ENCODE assay signal across 13 cellular contexts in genomic region chr5:97355775-97356174, GRCh38.
DNase-seq lines count a peak whose midpoint lies in the region; ATAC-seq and TF ChIP-seq lines count a peak whose summit lies in the region.
"Had no signal": no experiment of that assay in that cellular context is flagged by ENCODE, and none has a peak within 500 bp of the region (broad histone marks: within the 10 kb centered on the region; RNA-seq: fewer than 3 reads in every experiment).

No MANE protein-coding gene starts in this region.

- no peak overlapping the region for H2BK15ac ChIP-seq in mesendoderm (replicated peaks; ENCODE audit: low read depth)

- H3K9me3 Mint-ChIP-seq in naive thymus-derived CD4-positive, alpha-beta T cell = peaks cover 12 to 84% (median 35%) of the 10 kb centered on the region in 11 donors

- H3K4me1 ChIP-seq in BE2C (no peaks in the 10 kb centered on the region), mesendoderm (ENCODE audit: control insufficient read depth, low read depth, low read length) (no peaks in the 10 kb centered on the region)
- no peaks in the 10 kb centered on the region for H3K4me1 ChIP-seq in naive thymus-derived CD4-positive, alpha-beta T cell (ENCODE audit: control insufficient read depth in 2 of 2, insufficient read depth in 2 of 2, low read length in 2 of 2)
- H3K4me1 ChIP-seq: esophagus muscularis mucosa, spleen had no signal

- H2BK5ac ChIP-seq in mesendoderm (ENCODE audit: low read length) = no peak overlapping the region

- H3K4ac ChIP-seq in mesendoderm (ENCODE audit: low read depth, low read length) = no peak overlapping the region

- peak overlapping the region; percentile 50 for H3K4me3 ChIP-seq in GM12864 (ENCODE audit: low read depth, low read length)
- no peak overlapping the region for H3K4me3 ChIP-seq in BE2C (ENCODE audit: low read depth, low read length)
- no peak overlapping the region for H3K4me3 ChIP-seq in naive thymus-derived CD4-positive, alpha-beta T cell (ENCODE audit: low read length)
- H3K4me3 ChIP-seq in mesendoderm (ENCODE audit: low read length) = no peak overlapping the region
- H3K4me3 ChIP-seq: esophagus muscularis mucosa, spleen had no signal

- intact Hi-C loops in naive thymus-derived CD4-positive, alpha-beta T cell (cut with micrococcal nuclease) = no loop called here
- intact Hi-C loops in Right ventricle myocardium superior (cut with DNase I) = no loop called here

- no peak overlapping the region for H3K4me2 ChIP-seq in mesendoderm (ENCODE audit: low read length)

- no peaks in the 10 kb centered on the region for H3K9me3 ChIP-seq in BE2C
- peaks cover 0 to 14% (median 0%) of the 10 kb centered on the region in 3 experiments for H3K9me3 ChIP-seq in naive thymus-derived CD4-positive, alpha-beta T cell (ENCODE audit: control insufficient read depth in 2 of 3, low read length in 3 of 3)

- H3K4me3 Mint-ChIP-seq in naive thymus-derived CD4-positive, alpha-beta T cell = no peak overlapping the region
- H3K4me3 Mint-ChIP-seq: natural killer cell treated with Interleukin-12 subunit alpha and Interleukin-12 subunit beta and Interleukin-15 and Interleukin-18, amount 100 ng/mL, for 72 hours had no signal

- peaks cover 0 to 14% (median 10%) of the 10 kb centered on the region in 5 donors for H3K36me3 Mint-ChIP-seq in naive thymus-derived CD4-positive, alpha-beta T cell

- H3K27ac ChIP-seq in naive thymus-derived CD4-positive, alpha-beta T cell (ENCODE audit: low read depth, low read length) = no peak overlapping the region
- H3K27ac ChIP-seq in mesendoderm (ENCODE audit: low read depth, low read length) = no peak overlapping the region
- H3K27ac ChIP-seq: esophagus muscularis mucosa, HL-60, spleen had no signal

- H3K56ac ChIP-seq in mesendoderm (ENCODE audit: low read length) = no peak overlapping the region

- no peak overlapping the region for H2BK120ac ChIP-seq in mesendoderm (ENCODE audit: low read depth, low read length)

- H4K8ac ChIP-seq in mesendoderm (ENCODE audit: low read depth, low read length) = no peak overlapping the region

- H2AK5ac ChIP-seq in mesendoderm (ENCODE audit: low read length) = no peak overlapping the region

- H3K36me3 ChIP-seq in BE2C (no peaks in the 10 kb centered on the region), mesendoderm (ENCODE audit: control insufficient read depth, insufficient read depth, low read length) (no peaks in the 10 kb centered on the region)
- no peaks in the 10 kb centered on the region for H3K36me3 ChIP-seq in naive thymus-derived CD4-positive, alpha-beta T cell (ENCODE audit: control insufficient read depth in 2 of 3, insufficient read depth in 3 of 3, low read length in 3 of 3)
- H3K36me3 ChIP-seq: esophagus muscularis mucosa, spleen had no signal

- CTCF ChIA-PET in naive thymus-derived CD4-positive, alpha-beta T cell (lab: Charles Lee) = no interaction called here

- ATAC-seq in GM19372 (IDR thresholded peaks at IDR 0.05; ENCODE audit: low read depth, unreplicated experiment) (peak; percentile 83), HG02763 (IDR thresholded peaks at IDR 0.05; ENCODE audit: unreplicated experiment) (peak; percentile 99), HG03457 (IDR thresholded peaks at IDR 0.05; ENCODE audit: unreplicated experiment) (peak; percentile 97), Right ventricle myocardium superior (ENCODE audit: poor library complexity) (no peak)
- no peak for ATAC-seq in naive thymus-derived CD4-positive, alpha-beta T cell
- ATAC-seq: natural killer cell treated with Interleukin-12 subunit alpha and Interleukin-12 subunit beta and Interleukin-15 and Interleukin-18, amount 100 ng/mL, for 72 hours had no signal

- H4K5ac ChIP-seq in mesendoderm (ENCODE audit: low read length) = no peak overlapping the region

- H3K23ac ChIP-seq in mesendoderm (ENCODE audit: low read length) = no peak overlapping the region

- H3K27me3 ChIP-seq in BE2C = no peaks in the 10 kb centered on the region
- H3K27me3 ChIP-seq in naive thymus-derived CD4-positive, alpha-beta T cell (ENCODE audit: control insufficient read depth in 2 of 2, insufficient read depth in 2 of 2, low read length in 2 of 2) = no peaks in the 10 kb centered on the region
- no peaks in the 10 kb centered on the region for H3K27me3 ChIP-seq in mesendoderm (ENCODE audit: insufficient read depth, low read length, poor library complexity)
- H3K27me3 ChIP-seq: esophagus muscularis mucosa, spleen had no signal

- peaks cover 0 to 12% (median 0%) of the 10 kb centered on the region in 5 donors for H3K27me3 Mint-ChIP-seq in naive thymus-derived CD4-positive, alpha-beta T cell
- H3K27me3 Mint-ChIP-seq: natural killer cell treated with Interleukin-12 subunit alpha and Interleukin-12 subunit beta and Interleukin-15 and Interleukin-18, amount 100 ng/mL, for 72 hours had no signal

- DNase-seq in GM12864 (ENCODE audit: low read depth) = peak; percentile 65
- DNase-seq in BE2C = no peak
- no peak for DNase-seq in naive thymus-derived CD4-positive, alpha-beta T cell
- no peak for DNase-seq in Right ventricle myocardium superior
- no peak for DNase-seq in mesendoderm
- DNase-seq: activated T-cell treated with anti-CD3 and anti-CD28 coated beads, Interleukin-2, amount 50 U/mL, for 48 hours; spleen had no signal

- no peaks in the 10 kb centered on the region for H3K79me2 ChIP-seq in mesendoderm (ENCODE audit: control insufficient read depth, insufficient read depth, low read length)

- no peak for TF ChIP-seq CTCF in GM12864 (IDR thresholded peaks at IDR 0.05; ENCODE audit: low read depth, low read length, missing control alignments)
- TF ChIP-seq CTCF in BE2C (IDR thresholded peaks at IDR 0.05; ENCODE audit: low read depth, low read length) = no peak

- no peaks in the 10 kb centered on the region for H3K79me1 ChIP-seq in mesendoderm (ENCODE audit: low read length)

- no CpG with 5 or more reads among the region's 4 CpGs for WGBS in mesendoderm (ENCODE audit: extremely low coverage, insufficient coverage, low lambda C conversion rate)

- no peak overlapping the region for H3K18ac ChIP-seq in mesendoderm (ENCODE audit: low read length)

- no peak overlapping the region for H3K27ac Mint-ChIP-seq in naive thymus-derived CD4-positive, alpha-beta T cell
- H3K27ac Mint-ChIP-seq: natural killer cell treated with Interleukin-12 subunit alpha and Interleukin-12 subunit beta and Interleukin-15 and Interleukin-18, amount 100 ng/mL, for 72 hours had no signal

- H3K4me1 Mint-ChIP-seq in naive thymus-derived CD4-positive, alpha-beta T cell = no peaks in the 10 kb centered on the region

- POLR2A ChIA-PET in naive thymus-derived CD4-positive, alpha-beta T cell (lab: Charles Lee) = no interaction called here

- no peak overlapping the region for H3K9ac ChIP-seq in mesendoderm (ENCODE audit: low read length)

Comparison
In these comparisons a context has a peak if more than half of its experiments do, and no peak if none do; other contexts are left out.
1. ATAC-seq: peak in GM19372 (single experiment), HG02763 (single experiment) and HG03457 (single experiment); none in naive thymus-derived CD4-positive, alpha-beta T cell (single experiment) and Right ventricle myocardium superior (single experiment).